Comparison of ENCODE assay signal across 8 cellular contexts in the genomic region with DNA sequence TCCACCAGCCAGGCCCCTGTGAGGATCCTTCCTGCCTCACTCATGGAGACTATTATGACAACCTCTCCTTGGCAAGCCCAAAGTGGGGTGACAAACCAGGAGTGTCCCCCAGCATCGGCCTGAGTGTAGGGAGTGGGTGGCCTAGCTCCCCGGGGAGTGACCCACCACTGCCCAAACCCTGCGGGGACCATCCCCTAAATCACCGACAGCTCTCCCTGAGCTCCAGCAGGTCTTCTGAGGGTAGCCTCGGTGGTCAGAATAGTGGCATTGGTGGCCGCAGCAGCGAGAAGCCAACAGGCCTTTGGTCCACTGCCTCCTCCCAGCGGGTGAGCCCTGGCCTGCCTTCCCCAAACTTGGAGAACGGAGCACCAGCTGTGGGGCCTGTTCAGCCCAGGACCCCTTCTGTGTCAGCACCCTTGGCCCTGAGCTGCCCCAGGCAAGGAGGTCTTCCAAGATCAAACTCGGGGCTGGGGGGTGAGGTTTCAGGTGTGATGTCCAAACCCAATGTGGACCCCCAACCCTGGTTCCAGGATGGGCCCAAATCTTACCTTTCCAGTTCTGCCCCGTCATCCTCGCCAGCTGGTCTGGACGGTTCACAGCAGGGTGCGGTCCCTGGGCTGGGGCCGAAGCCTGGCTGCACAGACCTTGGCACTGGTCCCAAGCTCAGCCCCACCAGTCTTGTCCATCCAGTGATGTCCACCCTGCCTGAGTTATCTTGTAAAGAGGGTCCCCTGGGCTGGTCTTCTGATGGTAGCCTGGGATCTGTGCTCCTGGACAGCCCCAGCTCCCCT. TPM values are rescaled to one million over a fixed set of nuclear protein-coding genes. Genes with fewer than 3 reads are reported as not detected.
A peak's percentile ranks its signal among the peaks of the same experiment; 100 is the strongest.
DNase-seq lines count a peak whose midpoint lies in the region; ATAC-seq and TF ChIP-seq lines count a peak whose summit lies in the region.

No MANE protein-coding gene starts in this region.

- peak overlapping the region; percentile 98 for H3K27ac ChIP-seq in left ventricle myocardium inferior (replicated peaks)

- POLR2A ChIA-PET in T-cell (lab: Charles Lee): no interaction called here

- no peaks in the 10 kb centered on the region for H3K36me3 ChIP-seq in left ventricle myocardium inferior

- intact Hi-C loops in activated CD4-positive, alpha-beta T cell treated with anti-CD3 and anti-CD28 coated beads, Interleukin-2, amount 10 ng/mL, durations not matched to agents 24 days and 14 days (cut with micrococcal nuclease): loop anchor here (2.0 kb wide), 1 partner anchor 69 kb away; no protein-coding TSS in a partner anchor
- intact Hi-C loops in left ventricle myocardium inferior (cut with micrococcal nuclease): no loop called here

- H3K27me3 ChIP-seq in left ventricle myocardium inferior (ENCODE audit: low read depth): no peaks in the 10 kb centered on the region

- peaks cover 36% of the 10 kb centered on the region for H3K36me3 Mint-ChIP-seq in activated CD4-positive, alpha-beta T cell treated with anti-CD3 and anti-CD28 coated beads, Interleukin-2, amount 10 ng/mL, durations not matched to agents 24 days and 14 days (ENCODE audit: low read depth)
- H3K36me3 Mint-ChIP-seq in T-cell: peaks cover 3% of the 10 kb centered on the region

- H3K4me1 Mint-ChIP-seq in activated CD4-positive, alpha-beta T cell treated with anti-CD3 and anti-CD28 coated beads, Interleukin-2, amount 10 ng/mL, durations not matched to agents 24 days and 14 days: peaks cover 61% of the 10 kb centered on the region
- peaks cover 69 to 74% (median 71%) of the 10 kb centered on the region in 3 donors for H3K4me1 Mint-ChIP-seq in T-cell
- H3K4me1 Mint-ChIP-seq in stimulated activated naive CD8-positive, alpha-beta T cell treated with anti-CD3 and anti-CD28 coated beads, Interleukin-15, amount 100 ng/mL, for 72 hours: peaks cover 72% of the 10 kb centered on the region

- CTCF ChIA-PET in T-cell (lab: Charles Lee): interaction anchor here (0.5 to 2.1 kb wide), 4 partner anchors 61 to 1613 kb away, joined by 3 to 10 read pairs (median 3); no protein-coding TSS in a partner anchor

- no peak for TF ChIP-seq CTCF in left ventricle myocardium inferior (IDR thresholded peaks at IDR 0.05; ENCODE audit: borderline replicate concordance)

- H3K9me3 Mint-ChIP-seq in activated CD4-positive, alpha-beta T cell treated with anti-CD3 and anti-CD28 coated beads, Interleukin-2, amount 10 ng/mL, durations not matched to agents 24 days and 14 days: no peaks in the 10 kb centered on the region
- no peaks in the 10 kb centered on the region for H3K9me3 Mint-ChIP-seq in T-cell
- no peaks in the 10 kb centered on the region for H3K9me3 Mint-ChIP-seq in stimulated activated naive CD8-positive, alpha-beta T cell treated with anti-CD3 and anti-CD28 coated beads, Interleukin-15, amount 100 ng/mL, for 72 hours

- DNase-seq in activated CD4-positive, alpha-beta T cell treated with anti-CD3 and anti-CD28 coated beads, Interleukin-2, amount 10 ng/mL, durations not matched to agents 24 days and 14 days: no peak
- no peak for DNase-seq in activated CD4-positive, alpha-beta T cell treated with anti-CD3 and anti-CD28 coated beads for 48 hours
- DNase-seq in T-cell (no peak), left ventricle myocardium inferior (peak; percentile 65), NCI-H2107 treated with DMSO at 0.1 percent for 48 hours (lab: John Stamatoyannopoulos, UW; ENCODE audit: unreplicated experiment) (no peak), DMS153 treated with DMSO at 0.1 percent for 48 hours (lab: John Stamatoyannopoulos, UW; ENCODE audit: unreplicated experiment) (no peak)
- no peak for DNase-seq in stimulated activated naive CD8-positive, alpha-beta T cell treated with anti-CD3 and anti-CD28 coated beads, Interleukin-15, amount 100 ng/mL, for 72 hours
- DNase-seq in stimulated activated CD4-positive, alpha-beta T cell treated with anti-CD3 and anti-CD28 coated beads, Interleukin-15, amount 100 ng/mL, for 24 hours: no peak

- no peak for ATAC-seq in T-cell (replicated peaks in 1 of 4)
- no peak for ATAC-seq in stimulated activated naive CD8-positive, alpha-beta T cell treated with anti-CD3 and anti-CD28 coated beads, Interleukin-15, amount 100 ng/mL, for 72 hours

- peak overlapping the region; percentile 85 for H3K4me3 ChIP-seq in left ventricle myocardium inferior

- peak overlapping the region; percentile 83 for H3K4me3 Mint-ChIP-seq in activated CD4-positive, alpha-beta T cell treated with anti-CD3 and anti-CD28 coated beads, Interleukin-2, amount 10 ng/mL, durations not matched to agents 24 days and 14 days
- H3K4me3 Mint-ChIP-seq in T-cell: peak overlapping the region; percentile 82 to 89 (median 86)
- peak overlapping the region; percentile 86 to 92 for H3K4me3 Mint-ChIP-seq in stimulated activated naive CD8-positive, alpha-beta T cell treated with anti-CD3 and anti-CD28 coated beads, Interleukin-15, amount 100 ng/mL, for 72 hours

- no peaks in the 10 kb centered on the region for H3K27me3 Mint-ChIP-seq in activated CD4-positive, alpha-beta T cell treated with anti-CD3 and anti-CD28 coated beads, Interleukin-2, amount 10 ng/mL, durations not matched to agents 24 days and 14 days
- no peaks in the 10 kb centered on the region for H3K27me3 Mint-ChIP-seq in T-cell
- H3K27me3 Mint-ChIP-seq in stimulated activated naive CD8-positive, alpha-beta T cell treated with anti-CD3 and anti-CD28 coated beads, Interleukin-15, amount 100 ng/mL, for 72 hours: no peaks in the 10 kb centered on the region

- H3K27ac Mint-ChIP-seq in activated CD4-positive, alpha-beta T cell treated with anti-CD3 and anti-CD28 coated beads, Interleukin-2, amount 10 ng/mL, durations not matched to agents 24 days and 14 days: peak overlapping the region; percentile 90
- H3K27ac Mint-ChIP-seq in T-cell: peak overlapping the region; percentile 56 to 65
- H3K27ac Mint-ChIP-seq in stimulated activated naive CD8-positive, alpha-beta T cell treated with anti-CD3 and anti-CD28 coated beads, Interleukin-15, amount 100 ng/mL, for 72 hours: peak overlapping the region in 1 of 2 donors; percentile 74

- peaks cover 76% of the 10 kb centered on the region for H3K4me1 ChIP-seq in left ventricle myocardium inferior

- H3K9me3 ChIP-seq in left ventricle myocardium inferior (replicated peaks): no peaks in the 10 kb centered on the region

RNA-seq across cellular contexts. Expression of a gene that starts 1.0 kb away (rescaled TPM):
- total RNA-seq in activated CD4-positive, alpha-beta T cell treated with anti-CD3 and anti-CD28 coated beads, Interleukin-2, amount 10 ng/mL, durations not matched to agents 24 days and 14 days: 36.2 and 39.8 TPM in 2 replicates
- 10 to 100 TPM; 21.1 to 40.2 (median 31.3) TPM for total RNA-seq in T-cell
- 27.8 TPM for total RNA-seq in left ventricle myocardium inferior
